17 cellular contexts compared by ENCODE assay signal in genomic region chr13:109366521-109366920, GRCh38.
"Had no signal": no experiment of that assay in that cellular context is flagged by ENCODE, and none has a peak within 500 bp of the region (broad histone marks: within the 10 kb centered on the region; RNA-seq: fewer than 3 reads in every experiment).

No MANE protein-coding gene starts in this region.

- H3K27ac Mint-ChIP-seq: endodermal cell, natural killer cell had no signal

- H3K4me2 ChIP-seq: smooth muscle cell had no signal

- H3K9me3 ChIP-seq: ovary, uterus had no signal

- H3K4me3 ChIP-seq: coronary artery, heart left ventricle, ovary, right atrium auricular region, smooth muscle cell, uterus had no signal

- H3K27ac ChIP-seq: coronary artery, heart left ventricle, ovary, right atrium auricular region, uterus had no signal

- H3K4me1 ChIP-seq: uterus had no signal

- H3K36me3 ChIP-seq: heart left ventricle, ovary, right atrium auricular region, uterus had no signal

- H3K36me3 Mint-ChIP-seq: natural killer cell had no signal

- H3K4me3 Mint-ChIP-seq: endodermal cell, natural killer cell, neural crest cell had no signal

- DNase-seq: effector CD4-positive, alpha-beta T cell; endodermal cell; heart left ventricle; hippocampal formation; mammary epithelial cell; natural killer cell; nucleus accumbens; ovary; stimulated activated CD4-positive, alpha-beta T cell treated with anti-CD3 and anti-CD28 coated beads, Interleukin-2, amount 100 ng/mL, for 48 hours; stimulated activated naive CD4-positive, alpha-beta T cell treated with Interleukin-2 at 50 U/mL for 16 hours; trophoblast cell; uterus had no signal

- H3K27me3 ChIP-seq: heart left ventricle, ovary, right atrium auricular region, uterus had no signal

- ATAC-seq: heart left ventricle, left lobe of liver, natural killer cell had no signal

- H3K4me1 Mint-ChIP-seq: endodermal cell, natural killer cell had no signal
